ENCODE assay signal across 8 cellular contexts in genomic region chr22:20393705-20394476, GRCh38. TPM values are rescaled to one million over a fixed set of nuclear protein-coding genes. Genes with fewer than 3 reads are reported as not detected.
DNase-seq lines count a peak whose midpoint lies in the region; ATAC-seq and TF ChIP-seq lines count a peak whose summit lies in the region.

ZNF74 (plus strand) TSS chr22:20394151; CDS start chr22:20394629, 478 bp downstream.

- DNase-seq in HuH-7 (ENCODE audit: low spot score) = peak; percentile 78
- DNase-seq in activated T-cell treated with anti-CD3 and anti-CD28 coated beads, Interleukin-2, amount 50 U/mL, for 4 hours = peak; percentile 76
- DNase-seq in stimulated activated CD8-positive, alpha-beta memory T cell treated with anti-CD3 and anti-CD28 coated beads, Interleukin-4, amount 100 ng/mL, for 24 hours (ENCODE audit: low read depth) = peak; percentile 74

- no peaks in the 10 kb centered on the region for H3K27me3 ChIP-seq in mucosa of rectum (ENCODE audit: control insufficient read depth in 2 of 2, insufficient read depth in 2 of 2, low read length in 2 of 2)

- TF ChIP-seq CTCF in C4-2B (conservative IDR thresholded peaks at IDR 0.05) = no peak

- H3K9me3 Mint-ChIP-seq in activated T-cell treated with anti-CD3 and anti-CD28 coated beads, Interleukin-2, amount 50 U/mL, for 4 hours = no peaks in the 10 kb centered on the region

- H3K9me3 ChIP-seq in mucosa of rectum (ENCODE audit: control insufficient read depth in 2 of 2, low read length in 2 of 2) = no peaks in the 10 kb centered on the region

- peak within 1 kb of the TSS; percentile 71 to 74 for H3K4me3 ChIP-seq in mucosa of rectum (ENCODE audit: low read length in 2 of 2)

- peaks cover 0 to 7% of the 10 kb centered on the region in 2 donors for H3K4me1 ChIP-seq in mucosa of rectum (ENCODE audit: control insufficient read depth in 2 of 2, insufficient read depth in 2 of 2, low read length in 2 of 2)

- peak within 1 kb of the TSS; percentile 86 for H3K4me3 Mint-ChIP-seq in activated T-cell treated with anti-CD3 and anti-CD28 coated beads, Interleukin-2, amount 50 U/mL, for 4 hours

- H3K27ac ChIP-seq in C4-2B (peak within 1 kb of the TSS; percentile 80), mucosa of rectum (ENCODE audit: low read depth in 2 of 2, low read length in 2 of 2) (peak within 1 kb of the TSS; percentile 52 to 69)

- peaks cover 32% of the 10 kb centered on the region for H3K4me1 Mint-ChIP-seq in activated T-cell treated with anti-CD3 and anti-CD28 coated beads, Interleukin-2, amount 50 U/mL, for 4 hours (ENCODE audit: low read depth)

- no peaks in the 10 kb centered on the region for H3K36me3 Mint-ChIP-seq in activated T-cell treated with anti-CD3 and anti-CD28 coated beads, Interleukin-2, amount 50 U/mL, for 4 hours (ENCODE audit: insufficient read depth)

- H3K36me3 ChIP-seq in mucosa of rectum (ENCODE audit: control insufficient read depth in 2 of 2, insufficient read depth in 2 of 2, low read length in 2 of 2) = no peaks in the 10 kb centered on the region

- H3K9ac ChIP-seq in mucosa of rectum (ENCODE audit: low read depth in 1 of 2, low read length in 2 of 2) = peak within 1 kb of the TSS; percentile 44 to 71

- no peaks in the 10 kb centered on the region for H3K27me3 Mint-ChIP-seq in activated T-cell treated with anti-CD3 and anti-CD28 coated beads, Interleukin-2, amount 50 U/mL, for 4 hours (ENCODE audit: low read depth)

- peak; percentile 79 for ATAC-seq in GM19452 (IDR thresholded peaks at IDR 0.05; ENCODE audit: unreplicated experiment)
- ATAC-seq in activated T-cell treated with anti-CD3 and anti-CD28 coated beads, Interleukin-2, amount 50 U/mL, for 4 hours = peak; percentile 96 to 97
- ATAC-seq in esophagus mucosa = peak; percentile 90

TF ChIP-seq in PFSK-1, 5 proteins besides CTCF, POLR2A, EP300 and RAD21:
- TF ChIP-seq FOXP2 (optimal IDR thresholded peaks at IDR 0.05; ENCODE audit: borderline replicate concordance, extremely low read depth, extremely low read length, insufficient read depth) (peak; percentile 64), POLR2AphosphoS5 (IDR thresholded peaks at IDR 0.05; ENCODE audit: low read depth, low read length) (peak; percentile 75), SIN3A (IDR thresholded peaks at IDR 0.05; ENCODE audit: borderline replicate concordance, insufficient read depth, low read length) (no peak), TAF1 (IDR thresholded peaks at IDR 0.05; ENCODE audit: borderline replicate concordance, insufficient read depth, low read length) (peak; percentile 57; the same call in 1 of the 2 replicates), REST (IDR thresholded peaks at IDR 0.05; ENCODE audit: insufficient read depth in 1 of 2, low read depth in 2 of 2, low read length in 2 of 2) (peak in 1 of 2 experiments; percentile 5; a peak in 1 of 4 replicates)

RNA-seq across cellular contexts. Expression of gene ZNF74, which starts in this region (rescaled TPM):
- 30.7 TPM for polyA plus RNA-seq in PFSK-1 (2012; ENCODE audit: insufficient read length, low read depth)
- 10 to 100 TPM; 16.4 to 21.1 (median 19.4) TPM for total RNA-seq in activated T-cell treated with anti-CD3 and anti-CD28 coated beads, Interleukin-2, amount 50 U/mL, for 4 hours
- 4.6 TPM for total RNA-seq in esophagus mucosa

Comparison
In these comparisons a context has a peak if more than half of its experiments do, and no peak if none do; other contexts are left out.
1. Peak in every context shown above with its lines: DNase-seq, ATAC-seq, H3K4me3 ChIP-seq and H3K27ac ChIP-seq.